Comparison of ENCODE assay signal across 29 cellular contexts in genomic region chr17:67336859-67337258, GRCh38.
"Had no signal": no experiment of that assay in that cellular context is flagged by ENCODE, and none has a peak within 500 bp of the region (broad histone marks: within the 10 kb centered on the region; RNA-seq: fewer than 3 reads in every experiment).

No MANE protein-coding gene starts in this region.

- H3K4me1 Mint-ChIP-seq: activated CD4-positive, alpha-beta T cell treated with anti-CD3 and anti-CD28 coated beads, Interleukin-2, amount 10 ng/mL, durations not matched to agents 24 days and 14 days; activated naive CD8-positive, alpha-beta T cell treated with anti-CD3 and anti-CD28 coated beads for 36 hours; nephron; stimulated activated effector memory CD8-positive, alpha-beta T cell treated with anti-CD3 and anti-CD28 coated beads, Interleukin-12 subunit alpha, Interleukin-12 subunit beta, amount 100 ng/mL, for 72 hours; stimulated activated naive CD8-positive, alpha-beta T cell treated with anti-CD3 and anti-CD28 coated beads, Interleukin-15, amount 100 ng/mL, for 72 hours had no signal

- ATAC-seq: body of pancreas; sciatic nerve; stimulated activated effector memory CD8-positive, alpha-beta T cell treated with anti-CD3 and anti-CD28 coated beads, Interleukin-12 subunit alpha, Interleukin-12 subunit beta, amount 100 ng/mL, for 72 hours; stimulated activated naive CD8-positive, alpha-beta T cell treated with anti-CD3 and anti-CD28 coated beads, Interleukin-15, amount 100 ng/mL, for 72 hours had no signal

- DNase-seq: activated CD4-positive, alpha-beta memory T cell treated with anti-CD3 and anti-CD28 coated beads for 36 hours; activated CD4-positive, alpha-beta T cell treated with anti-CD3 and anti-CD28 coated beads, Interleukin-2, amount 10 ng/mL, durations not matched to agents 24 days and 14 days; activated CD4-positive, CD25-positive, alpha-beta regulatory T cell treated with anti-CD3 and anti-CD28 coated beads, Interleukin-2, amount 50 U/mL, for 72 hours; activated CD8-positive, alpha-beta memory T cell treated with anti-CD3 and anti-CD28 coated beads, Interleukin-2, amount 50 U/mL, for 4 hours; activated effector memory CD4-positive, alpha-beta T cell treated with anti-CD3 and anti-CD28 coated beads, Interleukin-2, amount 50 U/mL, for 16 hours; activated naive CD4-positive, alpha-beta T cell treated with anti-CD3 and anti-CD28 coated beads for 36 hours; activated naive CD8-positive, alpha-beta T cell treated with anti-CD3 and anti-CD28 coated beads for 36 hours; activated T-cell treated with anti-CD3 and anti-CD28 coated beads, Interleukin-2, amount 50 U/mL, for 1 hour; adrenal gland; aorta; body of pancreas; cerebellar nuclear complex; dorsolateral prefrontal cortex; effector memory CD4-positive, alpha-beta T cell; mesenchymal stem cell; stimulated activated CD4-positive, alpha-beta T cell treated with anti-CD3 and anti-CD28 coated beads, Interleukin-12 subunit alpha, Interleukin-12 subunit beta, amount 100 ng/mL, for 4 hours; stimulated activated CD4-positive, alpha-beta T cell treated with anti-CD3 and anti-CD28 coated beads, Interleukin-4, amount 100 ng/mL, for 1 hour; stimulated activated naive CD8-positive, alpha-beta T cell treated with anti-CD3 and anti-CD28 coated beads, Interleukin-15, amount 100 ng/mL, for 72 hours; substantia nigra; T-helper 9 cell; uterus; WERI-Rb-1 had no signal

- H3K9me3 Mint-ChIP-seq: activated CD4-positive, alpha-beta memory T cell treated with anti-CD3 and anti-CD28 coated beads for 36 hours; activated CD4-positive, alpha-beta T cell treated with anti-CD3 and anti-CD28 coated beads, Interleukin-2, amount 10 ng/mL, durations not matched to agents 24 days and 14 days; activated naive CD4-positive, alpha-beta T cell treated with anti-CD3 and anti-CD28 coated beads for 36 hours; activated T-helper 1 cell treated with anti-CD3 and anti-CD28 coated beads, Interleukin-12 subunit alpha, Interleukin-12 subunit beta, Interleukin-2, Interleukin-4 antibody, amounts not matched to agents 30 ng/mL and 10 ng/mL and 1 ng/mL, durations not matched to agents 14 hours and 24 hours and 36 hours; nephron; stimulated activated effector memory CD8-positive, alpha-beta T cell treated with anti-CD3 and anti-CD28 coated beads, Interleukin-12 subunit alpha, Interleukin-12 subunit beta, amount 100 ng/mL, for 72 hours; stimulated activated naive CD8-positive, alpha-beta T cell treated with anti-CD3 and anti-CD28 coated beads, Interleukin-15, amount 100 ng/mL, for 72 hours; type B pancreatic cell had no signal

- H3K9me3 ChIP-seq: adrenal gland, body of pancreas, uterus had no signal

- H3K27me3 ChIP-seq: adrenal gland, body of pancreas, dorsolateral prefrontal cortex, uterus had no signal

- H3K27ac Mint-ChIP-seq: activated CD4-positive, alpha-beta memory T cell treated with anti-CD3 and anti-CD28 coated beads for 36 hours; activated CD4-positive, alpha-beta T cell treated with anti-CD3 and anti-CD28 coated beads, Interleukin-2, amount 10 ng/mL, durations not matched to agents 24 days and 14 days; activated naive CD4-positive, alpha-beta T cell treated with anti-CD3 and anti-CD28 coated beads for 36 hours; activated naive CD8-positive, alpha-beta T cell treated with anti-CD3 and anti-CD28 coated beads for 36 hours; activated T-helper 1 cell treated with anti-CD3 and anti-CD28 coated beads, Interleukin-12 subunit alpha, Interleukin-12 subunit beta, Interleukin-2, Interleukin-4 antibody, amounts not matched to agents 30 ng/mL and 10 ng/mL and 1 ng/mL, durations not matched to agents 14 hours and 24 hours and 36 hours; nephron; stimulated activated effector memory CD8-positive, alpha-beta T cell treated with anti-CD3 and anti-CD28 coated beads, Interleukin-12 subunit alpha, Interleukin-12 subunit beta, amount 100 ng/mL, for 72 hours; stimulated activated naive CD8-positive, alpha-beta T cell treated with anti-CD3 and anti-CD28 coated beads, Interleukin-15, amount 100 ng/mL, for 72 hours; type B pancreatic cell had no signal

- H3K4me3 Mint-ChIP-seq: activated CD4-positive, alpha-beta memory T cell treated with anti-CD3 and anti-CD28 coated beads for 36 hours; activated CD4-positive, alpha-beta T cell treated with anti-CD3 and anti-CD28 coated beads, Interleukin-2, amount 10 ng/mL, durations not matched to agents 24 days and 14 days; activated naive CD4-positive, alpha-beta T cell treated with anti-CD3 and anti-CD28 coated beads for 36 hours; activated naive CD8-positive, alpha-beta T cell treated with anti-CD3 and anti-CD28 coated beads for 36 hours; activated T-helper 1 cell treated with anti-CD3 and anti-CD28 coated beads, Interleukin-12 subunit alpha, Interleukin-12 subunit beta, Interleukin-2, Interleukin-4 antibody, amounts not matched to agents 30 ng/mL and 10 ng/mL and 1 ng/mL, durations not matched to agents 14 hours and 24 hours and 36 hours; nephron; stimulated activated effector memory CD8-positive, alpha-beta T cell treated with anti-CD3 and anti-CD28 coated beads, Interleukin-12 subunit alpha, Interleukin-12 subunit beta, amount 100 ng/mL, for 72 hours; stimulated activated naive CD8-positive, alpha-beta T cell treated with anti-CD3 and anti-CD28 coated beads, Interleukin-15, amount 100 ng/mL, for 72 hours; type B pancreatic cell had no signal

- H3K4me3 ChIP-seq: adrenal gland, body of pancreas, coronary artery, dorsolateral prefrontal cortex, skin epidermis, uterus had no signal

- H3K4me1 ChIP-seq: body of pancreas, uterus had no signal

- H3K36me3 ChIP-seq: uterus had no signal

- H3K27me3 Mint-ChIP-seq: activated CD4-positive, alpha-beta memory T cell treated with anti-CD3 and anti-CD28 coated beads for 36 hours; activated CD4-positive, alpha-beta T cell treated with anti-CD3 and anti-CD28 coated beads, Interleukin-2, amount 10 ng/mL, durations not matched to agents 24 days and 14 days; activated naive CD8-positive, alpha-beta T cell treated with anti-CD3 and anti-CD28 coated beads for 36 hours; stimulated activated naive CD8-positive, alpha-beta T cell treated with anti-CD3 and anti-CD28 coated beads, Interleukin-15, amount 100 ng/mL, for 72 hours; type B pancreatic cell had no signal

- H3K27ac ChIP-seq: adrenal gland, body of pancreas, coronary artery, dorsolateral prefrontal cortex, skin epidermis, uterus, WERI-Rb-1 had no signal
